In genomic region chr3:52705688-52706686, GRCh38 we compare ENCODE assay signal across 1 cellular context.
TF ChIP-seq lines count a peak whose summit lies in the region.

Gene GLT8D1 (minus strand): TSS chr3:52705791. CDS start chr3:52700460, 5,331 bp downstream.
Gene SPCS1 (plus strand): TSS chr3:52706106. CDS start chr3:52706247, 141 bp downstream.

TF ChIP-seq in HepG2, 621 proteins besides CTCF, POLR2A, EP300 and RAD21 (continued from another document and continues in another):
- TF ChIP-seq GRHL1 (CRISPR knock-in tag; conservative IDR thresholded peaks at IDR 0.05) = no peak
- peak; percentile 86 for TF ChIP-seq NFAT5 (CRISPR knock-in tag; IDR thresholded peaks at IDR 0.05)
- peak; percentile 50; the same call in 1 of the 2 replicates for TF ChIP-seq ZZZ3 (CRISPR knock-in tag; IDR thresholded peaks at IDR 0.05; ENCODE audit: borderline replicate concordance)
- TF ChIP-seq ETV6 (CRISPR knock-in tag; conservative IDR thresholded peaks at IDR 0.05) = no peak
- peak; percentile 53; the same call in 1 of the 2 replicates for TF ChIP-seq FOXK1 (CRISPR knock-in tag; IDR thresholded peaks at IDR 0.05; ENCODE audit: borderline replicate concordance, low read depth)
- TF ChIP-seq PRMT3 (CRISPR knock-in tag; IDR thresholded peaks at IDR 0.05; ENCODE audit: borderline replicate concordance, low read depth) = no peak
- TF ChIP-seq ZNF382 (CRISPR knock-in tag; IDR thresholded peaks at IDR 0.05; ENCODE audit: borderline replicate concordance) = no peak
- no peak; the same call in 1 of the 2 replicates for TF ChIP-seq CREM (IDR thresholded peaks at IDR 0.05)
- no peak for TF ChIP-seq CREM (CRISPR knock-in tag; IDR thresholded peaks at IDR 0.05)
- peak; percentile 32; the same call in 1 of the 2 replicates for TF ChIP-seq FOXA3 (CRISPR knock-in tag; IDR thresholded peaks at IDR 0.05)
- 0 out of 2 replicates have a peak, but pooled peaks have one; percentile 16 for TF ChIP-seq NR0B2 (CRISPR knock-in tag; IDR thresholded peaks at IDR 0.05)
- peak; percentile 88; the same call in 1 of the 2 replicates for TF ChIP-seq GTF3A (CRISPR knock-in tag; conservative IDR thresholded peaks at IDR 0.05)
- peak; percentile 94 for TF ChIP-seq KMT2B (CRISPR knock-in tag; IDR thresholded peaks at IDR 0.05)
- TF ChIP-seq ZSCAN21 (CRISPR knock-in tag; IDR thresholded peaks at IDR 0.05; ENCODE audit: borderline replicate concordance) = peak; percentile 77; the same call in 1 of the 2 replicates
- no peak for TF ChIP-seq RBAK (CRISPR knock-in tag; IDR thresholded peaks at IDR 0.05)
- TF ChIP-seq ZNF431 (CRISPR knock-in tag; IDR thresholded peaks at IDR 0.05; ENCODE audit: borderline replicate concordance, low read depth) = peak; percentile 58; the same call in 1 of the 2 replicates
- peak; percentile 38; the same call in 1 of the 2 replicates for TF ChIP-seq MIXL1 (CRISPR knock-in tag; IDR thresholded peaks at IDR 0.05)
- peak; percentile 91; the same call in 1 of the 2 replicates for TF ChIP-seq TP53 (CRISPR knock-in tag; conservative IDR thresholded peaks at IDR 0.05)
- no peak for TF ChIP-seq NFE2L2 (IDR thresholded peaks at IDR 0.05; ENCODE audit: low read length)
- 0 out of 2 replicates have a peak, but pooled peaks have one; percentile 64 for TF ChIP-seq ZNF691 (CRISPR knock-in tag; IDR thresholded peaks at IDR 0.05; ENCODE audit: borderline replicate concordance, low read depth)
- TF ChIP-seq XBP1 (CRISPR knock-in tag; IDR thresholded peaks at IDR 0.05) = peak; percentile 60; the same call in 1 of the 2 replicates
- peak; percentile 64 for TF ChIP-seq ZBTB40 (IDR thresholded peaks at IDR 0.05)
- TF ChIP-seq ZBTB40 (CRISPR knock-in tag; IDR thresholded peaks at IDR 0.05) = peak; percentile 43; the same call in 1 of the 2 replicates
- TF ChIP-seq ASH2L (IDR thresholded peaks at IDR 0.05; ENCODE audit: insufficient read length, low read depth, low read length) = peak; percentile 93
- TF ChIP-seq ARHGAP35 (CRISPR knock-in tag; IDR thresholded peaks at IDR 0.05; ENCODE audit: borderline replicate concordance) = peak; percentile 33; the same call in 1 of the 2 replicates
- TF ChIP-seq ZNF761 (CRISPR knock-in tag; conservative IDR thresholded peaks at IDR 0.05) = peak; percentile 86; the same call in 1 of the 2 replicates
- TF ChIP-seq CBX5 (CRISPR knock-in tag; IDR thresholded peaks at IDR 0.05; ENCODE audit: borderline replicate concordance) = no peak
- peak; percentile 70; the same call in 1 of the 2 replicates for TF ChIP-seq ZNF704 (CRISPR knock-in tag; IDR thresholded peaks at IDR 0.05; ENCODE audit: borderline replicate concordance)
- TF ChIP-seq ZSCAN5A (CRISPR knock-in tag; IDR thresholded peaks at IDR 0.05; ENCODE audit: borderline replicate concordance) = peak; percentile 88
- TF ChIP-seq BCL6 (CRISPR knock-in tag; IDR thresholded peaks at IDR 0.05) = 0 out of 2 replicates have a peak, but pooled peaks have one; percentile 10
- peak; percentile 73; the same call in 1 of the 2 replicates for TF ChIP-seq ZFAT (CRISPR knock-in tag; conservative IDR thresholded peaks at IDR 0.05)
- TF ChIP-seq KDM3A (CRISPR knock-in tag; IDR thresholded peaks at IDR 0.05; ENCODE audit: low read depth) = peak; percentile 73; the same call in 1 of the 2 replicates
- peak; percentile 96 for TF ChIP-seq RBFOX2 (IDR thresholded peaks at IDR 0.05; ENCODE audit: low read depth, low read length)
- TF ChIP-seq YEATS4 (CRISPR knock-in tag; IDR thresholded peaks at IDR 0.05; ENCODE audit: borderline replicate concordance) = peak; percentile 97
- TF ChIP-seq PHF20 (CRISPR knock-in tag; IDR thresholded peaks at IDR 0.05) = peak; percentile 90
- TF ChIP-seq TBL1XR1 (IDR thresholded peaks at IDR 0.05; ENCODE audit: borderline replicate concordance, low read length, partially characterized antibody) = no peak
- TF ChIP-seq TAF15 (IDR thresholded peaks at IDR 0.05; ENCODE audit: low read depth, low read length, poor library complexity, severe bottlenecking) = peak; percentile 51
- TF ChIP-seq ZNF263 (CRISPR knock-in tag; IDR thresholded peaks at IDR 0.05) = 0 out of 2 replicates have a peak, but pooled peaks have one; percentile 37
- TF ChIP-seq RFX5 (IDR thresholded peaks at IDR 0.05; ENCODE audit: low read depth, low read length) = no peak
- TF ChIP-seq HDAC1 (CRISPR knock-in tag; IDR thresholded peaks at IDR 0.05) = peak; percentile 100
